1 cellular context compared by ENCODE assay signal in the genomic region with DNA sequence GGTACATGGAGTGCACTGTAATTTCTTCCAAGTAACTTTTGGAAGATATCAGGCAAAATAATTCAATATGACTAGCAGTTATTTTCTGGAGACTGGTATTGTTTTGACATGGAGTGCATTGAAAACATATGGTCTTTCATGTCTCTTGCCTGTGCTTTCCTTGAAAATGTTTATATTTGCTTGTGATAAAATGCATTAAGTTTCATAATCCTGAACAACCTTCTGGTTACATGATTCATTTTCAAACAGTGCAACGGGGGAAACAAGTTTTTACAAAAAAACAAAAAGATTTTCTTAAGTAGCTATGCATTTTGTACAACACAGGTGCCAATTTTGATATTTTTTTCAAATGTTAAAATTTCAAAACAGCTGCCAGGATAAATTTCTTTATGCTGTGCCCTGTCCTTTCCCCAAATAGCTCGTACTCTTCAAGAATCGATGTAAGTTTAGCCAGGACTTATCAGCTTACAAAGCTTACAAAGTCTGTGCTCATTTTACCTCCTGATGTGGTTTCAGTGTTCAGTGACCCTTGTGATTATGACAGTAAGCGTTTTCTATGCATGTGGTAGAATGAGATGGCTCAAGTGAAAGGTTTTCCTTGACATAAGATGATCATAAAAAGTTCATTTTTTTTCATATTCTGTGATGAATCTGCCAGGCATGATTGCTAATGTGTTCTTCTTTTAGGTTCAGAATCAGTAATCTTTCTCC.
TF ChIP-seq lines count a peak whose summit lies in the region.

No MANE protein-coding gene starts in this region.

TF ChIP-seq in WTC11, 78 proteins besides CTCF, POLR2A, EP300 and RAD21 (continued from another document):
- TF ChIP-seq, protein P1, sequence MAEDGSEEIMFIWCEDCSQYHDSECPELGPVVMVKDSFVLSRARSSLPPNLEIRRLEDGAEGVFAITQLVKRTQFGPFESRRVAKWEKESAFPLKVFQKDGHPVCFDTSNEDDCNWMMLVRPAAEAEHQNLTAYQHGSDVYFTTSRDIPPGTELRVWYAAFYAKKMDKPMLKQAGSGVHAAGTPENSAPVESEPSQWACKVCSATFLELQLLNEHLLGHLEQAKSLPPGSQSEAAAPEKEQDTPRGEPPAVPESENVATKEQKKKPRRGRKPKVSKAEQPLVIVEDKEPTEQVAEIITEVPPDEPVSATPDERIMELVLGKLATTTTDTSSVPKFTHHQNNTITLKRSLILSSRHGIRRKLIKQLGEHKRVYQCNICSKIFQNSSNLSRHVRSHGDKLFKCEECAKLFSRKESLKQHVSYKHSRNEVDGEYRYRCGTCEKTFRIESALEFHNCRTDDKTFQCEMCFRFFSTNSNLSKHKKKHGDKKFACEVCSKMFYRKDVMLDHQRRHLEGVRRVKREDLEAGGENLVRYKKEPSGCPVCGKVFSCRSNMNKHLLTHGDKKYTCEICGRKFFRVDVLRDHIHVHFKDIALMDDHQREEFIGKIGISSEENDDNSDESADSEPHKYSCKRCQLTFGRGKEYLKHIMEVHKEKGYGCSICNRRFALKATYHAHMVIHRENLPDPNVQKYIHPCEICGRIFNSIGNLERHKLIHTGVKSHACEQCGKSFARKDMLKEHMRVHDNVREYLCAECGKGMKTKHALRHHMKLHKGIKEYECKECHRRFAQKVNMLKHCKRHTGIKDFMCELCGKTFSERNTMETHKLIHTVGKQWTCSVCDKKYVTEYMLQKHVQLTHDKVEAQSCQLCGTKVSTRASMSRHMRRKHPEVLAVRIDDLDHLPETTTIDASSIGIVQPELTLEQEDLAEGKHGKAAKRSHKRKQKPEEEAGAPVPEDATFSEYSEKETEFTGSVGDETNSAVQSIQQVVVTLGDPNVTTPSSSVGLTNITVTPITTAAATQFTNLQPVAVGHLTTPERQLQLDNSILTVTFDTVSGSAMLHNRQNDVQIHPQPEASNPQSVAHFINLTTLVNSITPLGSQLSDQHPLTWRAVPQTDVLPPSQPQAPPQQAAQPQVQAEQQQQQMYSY (CRISPR knock-in tag; IDR thresholded peaks at IDR 0.05) = no peak
- TF ChIP-seq FOXP1 (CRISPR knock-in tag; IDR thresholded peaks at IDR 0.05; ENCODE audit: borderline replicate concordance) = no peak
